Comparison of ENCODE assay signal across 8 cellular contexts in the genomic region with DNA sequence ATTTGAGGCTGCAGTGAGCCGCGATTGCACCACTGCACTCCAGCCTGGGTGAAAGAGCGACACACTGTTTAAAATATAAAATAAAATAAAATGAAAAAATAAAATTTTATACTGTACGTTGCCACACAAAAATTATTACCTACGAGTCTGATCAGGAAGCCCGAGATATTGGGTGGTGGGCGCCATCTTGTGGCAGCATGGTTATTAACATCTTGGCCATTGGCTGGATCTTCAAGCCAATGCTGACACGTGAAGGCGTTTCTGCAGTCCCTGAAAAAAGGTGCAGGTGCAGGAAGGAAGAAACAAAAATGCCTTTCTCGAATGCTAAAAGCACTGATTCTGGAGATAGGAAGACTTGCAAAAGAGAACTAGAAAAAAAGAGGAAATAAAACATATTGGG. TPM values are rescaled to one million over a fixed set of nuclear protein-coding genes. Genes with fewer than 3 reads are reported as not detected.
DNase-seq lines count a peak whose midpoint lies in the region; ATAC-seq and TF ChIP-seq lines count a peak whose summit lies in the region.

No MANE protein-coding gene starts in this region.

- H3K27me3 Mint-ChIP-seq in central memory CD8-positive, alpha-beta T cell: no peaks in the 10 kb centered on the region

- peaks cover 8% of the 10 kb centered on the region for H3K4me1 Mint-ChIP-seq in central memory CD8-positive, alpha-beta T cell

- H3K4me3 ChIP-seq in liver (ENCODE audit: low read depth in 1 of 3, low read length in 3 of 3): no peak overlapping the region

- peak overlapping the region; percentile 62 for H3K27ac Mint-ChIP-seq in central memory CD8-positive, alpha-beta T cell (ENCODE audit: low read depth)

- peaks cover 0 to 2% (median 0%) of the 10 kb centered on the region in 4 donors for H3K4me1 ChIP-seq in liver (ENCODE audit: control insufficient read depth in 4 of 4, insufficient read depth in 4 of 4, low read length in 3 of 4)

- TF ChIP-seq CTCF in liver (IDR thresholded peaks at IDR 0.05; ENCODE audit: low read depth, low read length, missing input control): peak; percentile 62

- DNase-seq in ACHN (peak; percentile 18), NCI-H1417 treated with DMSO at 0.1 percent for 48 hours (lab: John Stamatoyannopoulos, UW) (peak; percentile 28), NCI-H524 treated with DMSO at 0.1 percent for 48 hours (lab: John Stamatoyannopoulos, UW) (no peak)
- DNase-seq in activated CD4-positive, alpha-beta T cell treated with anti-CD3 and anti-CD28 coated beads for 1 hour: peak; percentile 38
- DNase-seq in central memory CD8-positive, alpha-beta T cell (ENCODE audit: low spot score in 2 of 2): peak; percentile 27 to 38
- DNase-seq in stimulated activated CD8-positive, alpha-beta memory T cell treated with anti-CD3 and anti-CD28 coated beads, Interleukin-12 subunit alpha, Interleukin-12 subunit beta, amount 100 ng/mL, for 1 hour (ENCODE audit: low read depth): peak; percentile 19

- in situ Hi-C loops in ACHN (cut with HindIII; ENCODE audit: low pct_ligation_motif_present, low pct_unique_long_range_greater_than_20kb, low sequenced_read_pairs): no loop called here

- ATAC-seq in GM18861 (IDR thresholded peaks at IDR 0.05; ENCODE audit: unreplicated experiment): peak; percentile 76
- ATAC-seq in central memory CD8-positive, alpha-beta T cell (replicated peaks; ENCODE audit: extremely low read depth, poor library complexity, severe bottlenecking): no peak

- 11% methylated on average over 10 of the region's 10 CpGs for WGBS in liver

- no peaks in the 10 kb centered on the region for H3K9me3 Mint-ChIP-seq in central memory CD8-positive, alpha-beta T cell

- H3K36me3 Mint-ChIP-seq in central memory CD8-positive, alpha-beta T cell (ENCODE audit: insufficient read depth): no peaks in the 10 kb centered on the region

- no peaks in the 10 kb centered on the region for H3K36me3 ChIP-seq in liver (ENCODE audit: control insufficient read depth in 4 of 4, insufficient read depth in 3 of 4, low read depth in 1 of 4, low read length in 3 of 4)

- no peak overlapping the region for H3K27ac ChIP-seq in liver (ENCODE audit: low read depth in 1 of 2, low read length in 2 of 2)

- no peaks in the 10 kb centered on the region for H3K9me3 ChIP-seq in liver (ENCODE audit: control insufficient read depth in 4 of 4, low read length in 3 of 4)

- no peak overlapping the region for H3K9ac ChIP-seq in liver (ENCODE audit: low read depth in 1 of 2, low read length in 2 of 2)

- TF ChIP-seq RAD21 in liver (IDR thresholded peaks at IDR 0.05): peak; percentile 66 to 81

- no peaks in the 10 kb centered on the region for H3K27me3 ChIP-seq in liver (ENCODE audit: control insufficient read depth in 4 of 4, insufficient read depth in 4 of 4, low read length in 3 of 4)

- H3K4me3 Mint-ChIP-seq in central memory CD8-positive, alpha-beta T cell: no peak overlapping the region

TF ChIP-seq in liver, 16 proteins besides CTCF, POLR2A, EP300 and RAD21:
- no peak for TF ChIP-seq HNF4A (conservative IDR thresholded peaks at IDR 0.05)
- TF ChIP-seq, protein P1, sequence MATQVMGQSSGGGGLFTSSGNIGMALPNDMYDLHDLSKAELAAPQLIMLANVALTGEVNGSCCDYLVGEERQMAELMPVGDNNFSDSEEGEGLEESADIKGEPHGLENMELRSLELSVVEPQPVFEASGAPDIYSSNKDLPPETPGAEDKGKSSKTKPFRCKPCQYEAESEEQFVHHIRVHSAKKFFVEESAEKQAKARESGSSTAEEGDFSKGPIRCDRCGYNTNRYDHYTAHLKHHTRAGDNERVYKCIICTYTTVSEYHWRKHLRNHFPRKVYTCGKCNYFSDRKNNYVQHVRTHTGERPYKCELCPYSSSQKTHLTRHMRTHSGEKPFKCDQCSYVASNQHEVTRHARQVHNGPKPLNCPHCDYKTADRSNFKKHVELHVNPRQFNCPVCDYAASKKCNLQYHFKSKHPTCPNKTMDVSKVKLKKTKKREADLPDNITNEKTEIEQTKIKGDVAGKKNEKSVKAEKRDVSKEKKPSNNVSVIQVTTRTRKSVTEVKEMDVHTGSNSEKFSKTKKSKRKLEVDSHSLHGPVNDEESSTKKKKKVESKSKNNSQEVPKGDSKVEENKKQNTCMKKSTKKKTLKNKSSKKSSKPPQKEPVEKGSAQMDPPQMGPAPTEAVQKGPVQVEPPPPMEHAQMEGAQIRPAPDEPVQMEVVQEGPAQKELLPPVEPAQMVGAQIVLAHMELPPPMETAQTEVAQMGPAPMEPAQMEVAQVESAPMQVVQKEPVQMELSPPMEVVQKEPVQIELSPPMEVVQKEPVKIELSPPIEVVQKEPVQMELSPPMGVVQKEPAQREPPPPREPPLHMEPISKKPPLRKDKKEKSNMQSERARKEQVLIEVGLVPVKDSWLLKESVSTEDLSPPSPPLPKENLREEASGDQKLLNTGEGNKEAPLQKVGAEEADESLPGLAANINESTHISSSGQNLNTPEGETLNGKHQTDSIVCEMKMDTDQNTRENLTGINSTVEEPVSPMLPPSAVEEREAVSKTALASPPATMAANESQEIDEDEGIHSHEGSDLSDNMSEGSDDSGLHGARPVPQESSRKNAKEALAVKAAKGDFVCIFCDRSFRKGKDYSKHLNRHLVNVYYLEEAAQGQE (IDR thresholded peaks at IDR 0.05): no peak
- no peak for TF ChIP-seq RXRA (IDR thresholded peaks at IDR 0.05)
- TF ChIP-seq JUND (IDR thresholded peaks at IDR 0.05): no peak
- TF ChIP-seq, protein P2, sequence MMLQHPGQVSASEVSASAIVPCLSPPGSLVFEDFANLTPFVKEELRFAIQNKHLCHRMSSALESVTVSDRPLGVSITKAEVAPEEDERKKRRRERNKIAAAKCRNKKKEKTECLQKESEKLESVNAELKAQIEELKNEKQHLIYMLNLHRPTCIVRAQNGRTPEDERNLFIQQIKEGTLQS (IDR thresholded peaks at IDR 0.05): no peak
- TF ChIP-seq NR2F2 (IDR thresholded peaks at IDR 0.05): no peak
- TF ChIP-seq SP1 (IDR thresholded peaks at IDR 0.05): no peak
- TF ChIP-seq FOXA2 (IDR thresholded peaks at IDR 0.05): no peak
- TF ChIP-seq TAF1 (conservative IDR thresholded peaks at IDR 0.05): no peak
- TF ChIP-seq, protein P3, sequence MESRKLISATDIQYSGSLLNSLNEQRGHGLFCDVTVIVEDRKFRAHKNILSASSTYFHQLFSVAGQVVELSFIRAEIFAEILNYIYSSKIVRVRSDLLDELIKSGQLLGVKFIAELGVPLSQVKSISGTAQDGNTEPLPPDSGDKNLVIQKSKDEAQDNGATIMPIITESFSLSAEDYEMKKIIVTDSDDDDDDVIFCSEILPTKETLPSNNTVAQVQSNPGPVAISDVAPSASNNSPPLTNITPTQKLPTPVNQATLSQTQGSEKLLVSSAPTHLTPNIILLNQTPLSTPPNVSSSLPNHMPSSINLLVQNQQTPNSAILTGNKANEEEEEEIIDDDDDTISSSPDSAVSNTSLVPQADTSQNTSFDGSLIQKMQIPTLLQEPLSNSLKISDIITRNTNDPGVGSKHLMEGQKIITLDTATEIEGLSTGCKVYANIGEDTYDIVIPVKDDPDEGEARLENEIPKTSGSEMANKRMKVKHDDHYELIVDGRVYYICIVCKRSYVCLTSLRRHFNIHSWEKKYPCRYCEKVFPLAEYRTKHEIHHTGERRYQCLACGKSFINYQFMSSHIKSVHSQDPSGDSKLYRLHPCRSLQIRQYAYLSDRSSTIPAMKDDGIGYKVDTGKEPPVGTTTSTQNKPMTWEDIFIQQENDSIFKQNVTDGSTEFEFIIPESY (IDR thresholded peaks at IDR 0.05): no peak
- TF ChIP-seq, protein P4, sequence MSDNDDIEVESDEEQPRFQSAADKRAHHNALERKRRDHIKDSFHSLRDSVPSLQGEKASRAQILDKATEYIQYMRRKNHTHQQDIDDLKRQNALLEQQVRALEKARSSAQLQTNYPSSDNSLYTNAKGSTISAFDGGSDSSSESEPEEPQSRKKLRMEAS (IDR thresholded peaks at IDR 0.05): no peak
- no peak for TF ChIP-seq YY1 (IDR thresholded peaks at IDR 0.05)
- no peak for TF ChIP-seq EGR1 (IDR thresholded peaks at IDR 0.05; ENCODE audit: low read depth in 2 of 2)
- TF ChIP-seq GABPA (IDR thresholded peaks at IDR 0.05 in 1 of 2, conservative IDR thresholded peaks at IDR 0.05 in 1 of 2): no peak
- TF ChIP-seq HNF4G (IDR thresholded peaks at IDR 0.05): no peak
- no peak for TF ChIP-seq FOXA1 (IDR thresholded peaks at IDR 0.05)

RNA-seq across cellular contexts. Expression of a gene that starts 4.9 kb away (rescaled TPM):
- 1 to 10 TPM; 3.2 to 4.6 TPM for total RNA-seq in liver
- polyA plus RNA-seq in liver: 1 to 10 TPM in 1 of 2 donors, under 1 TPM in 1; 0.28 to 1.0 TPM

RNA-seq across cellular contexts. Expression of a gene that starts 34.6 kb away (rescaled TPM):
- total RNA-seq in liver: under 1 TPM; 0.17 to 0.65 TPM
- under 1 TPM; 0.10 to 0.12 TPM for polyA plus RNA-seq in liver
